8 cellular contexts compared by ENCODE assay signal in genomic region chr12:56725723-56726102, GRCh38. TPM values are rescaled to one million over a fixed set of nuclear protein-coding genes. Genes with fewer than 3 reads are reported as not detected.
DNase-seq lines count a peak whose midpoint lies in the region; ATAC-seq and TF ChIP-seq lines count a peak whose summit lies in the region.

No MANE protein-coding gene starts in this region.

- intact Hi-C loops in naive thymus-derived CD4-positive, alpha-beta T cell (cut with micrococcal nuclease): loop anchor here (1.0 to 10.0 kb wide), 17 partner anchors 27 to 1027 kb away; partner anchors contain the start of genes DDIT3 (in 2 of the 2), NEMP1 (in 2 of the 2), PRIM1 (in 2 of the 2) and PTGES3 (in 2 of the 2)

- no peak for ATAC-seq in naive thymus-derived CD4-positive, alpha-beta T cell
- ATAC-seq in GM21825 (IDR thresholded peaks at IDR 0.05; ENCODE audit: unreplicated experiment) (no peak), HG03571 (IDR thresholded peaks at IDR 0.05; ENCODE audit: unreplicated experiment) (no peak)

- H3K36me3 ChIP-seq in BE2C: peaks cover 46% of the 10 kb centered on the region
- peaks cover 43% of the 10 kb centered on the region for H3K36me3 ChIP-seq in Karpas-422 (ENCODE audit: insufficient read depth, low read length)
- peaks cover 0 to 26% (median 0%) of the 10 kb centered on the region in 3 experiments for H3K36me3 ChIP-seq in naive thymus-derived CD4-positive, alpha-beta T cell (ENCODE audit: control insufficient read depth in 2 of 3, insufficient read depth in 3 of 3, low read length in 3 of 3)

- H3K27me3 Mint-ChIP-seq in naive thymus-derived CD4-positive, alpha-beta T cell: no peaks in the 10 kb centered on the region

- DNase-seq in BE2C: no peak
- DNase-seq in Karpas-422: peak; percentile 55
- no peak for DNase-seq in naive thymus-derived CD4-positive, alpha-beta T cell
- DNase-seq in SKM-1 treated with dmso at 0.1 percent for 144 hours (lab: John Stamatoyannopoulos, UW; ENCODE audit: unreplicated experiment): no peak
- DNase-seq in NCI-H146 treated with DMSO at 0.1 percent for 48 hours (lab: John Stamatoyannopoulos, UW; ENCODE audit: unreplicated experiment): no peak

- H3K4me2 ChIP-seq in Karpas-422 (ENCODE audit: low read depth, low read length, poor library complexity, severe bottlenecking): peak overlapping the region; percentile 77

- H4K20me1 ChIP-seq in Karpas-422 (ENCODE audit: insufficient read depth, low read depth, low read length): peaks cover 39% of the 10 kb centered on the region

- H3K27ac ChIP-seq in Karpas-422 (ENCODE audit: low read length) (peak overlapping the region; percentile 95), cingulate gyrus (ENCODE audit: low read depth, low read length) (peak overlapping the region; percentile 94)
- peak overlapping the region; percentile 87 for H3K27ac ChIP-seq in naive thymus-derived CD4-positive, alpha-beta T cell (ENCODE audit: low read depth, low read length)

- peak overlapping the region; percentile 94 to 100 (median 97) for H3K4me3 Mint-ChIP-seq in naive thymus-derived CD4-positive, alpha-beta T cell

- H3K9ac ChIP-seq in Karpas-422 (ENCODE audit: low read length): peak overlapping the region; percentile 98

- H3K4me3 ChIP-seq in BE2C (ENCODE audit: low read depth, low read length): peak overlapping the region; percentile 100
- H3K4me3 ChIP-seq in Karpas-422 (ENCODE audit: low read length): peak overlapping the region; percentile 93
- H3K4me3 ChIP-seq in naive thymus-derived CD4-positive, alpha-beta T cell (ENCODE audit: low read length): peak overlapping the region; percentile 100

- H3K4me1 ChIP-seq in BE2C (peaks cover 5% of the 10 kb centered on the region), Karpas-422 (ENCODE audit: low read length) (peaks cover 42% of the 10 kb centered on the region)
- peaks cover 35 to 37% of the 10 kb centered on the region in 2 donors for H3K4me1 ChIP-seq in naive thymus-derived CD4-positive, alpha-beta T cell (ENCODE audit: control insufficient read depth in 2 of 2, insufficient read depth in 2 of 2, low read length in 2 of 2)

- H3K9me3 Mint-ChIP-seq in naive thymus-derived CD4-positive, alpha-beta T cell: no peaks in the 10 kb centered on the region

- peaks cover 33 to 47% (median 43%) of the 10 kb centered on the region in 7 donors for H3K4me1 Mint-ChIP-seq in naive thymus-derived CD4-positive, alpha-beta T cell

- H3K27me3 ChIP-seq in BE2C (no peaks in the 10 kb centered on the region), Karpas-422 (ENCODE audit: low read length) (no peaks in the 10 kb centered on the region)
- H3K27me3 ChIP-seq in naive thymus-derived CD4-positive, alpha-beta T cell (ENCODE audit: control insufficient read depth in 2 of 2, insufficient read depth in 2 of 2, low read length in 2 of 2): no peaks in the 10 kb centered on the region

- H3K9me3 ChIP-seq in BE2C (no peaks in the 10 kb centered on the region), Karpas-422 (ENCODE audit: low read length) (no peaks in the 10 kb centered on the region)
- H3K9me3 ChIP-seq in naive thymus-derived CD4-positive, alpha-beta T cell (ENCODE audit: control insufficient read depth in 2 of 3, low read length in 3 of 3): no peaks in the 10 kb centered on the region

- peak overlapping the region; percentile 94 to 100 (median 98) for H3K27ac Mint-ChIP-seq in naive thymus-derived CD4-positive, alpha-beta T cell

- peaks cover 44% of the 10 kb centered on the region for H3K79me2 ChIP-seq in Karpas-422 (ENCODE audit: low read length)

- H3K9me2 ChIP-seq in Karpas-422 (replicated peaks; ENCODE audit: insufficient read depth, low read length): no peaks in the 10 kb centered on the region

- CTCF ChIA-PET in naive thymus-derived CD4-positive, alpha-beta T cell (lab: Charles Lee): interaction anchor here (0.5 to 1.7 kb wide), 5 partner anchors 26 to 124 kb away, joined by 3 to 6 read pairs (median 6); no protein-coding TSS in a partner anchor

- POLR2A ChIA-PET in naive thymus-derived CD4-positive, alpha-beta T cell (lab: Charles Lee): interaction anchor here (0.6 to 4.0 kb wide), 32 partner anchors 9 to 968 kb away, joined by 3 to 104 read pairs (median 4); partner anchors contain the start of genes ATP5F1B, BAZ2A, ORMDL2 and OS9

- H2AFZ ChIP-seq in Karpas-422 (ENCODE audit: low read length): no peak overlapping the region

- peaks cover 4 to 43% (median 11%) of the 10 kb centered on the region in 5 donors for H3K36me3 Mint-ChIP-seq in naive thymus-derived CD4-positive, alpha-beta T cell

- TF ChIP-seq CTCF in BE2C (IDR thresholded peaks at IDR 0.05; ENCODE audit: low read depth, low read length): no peak

RNA-seq across cellular contexts. Expression of gene NACA, which starts 0.6 kb away (rescaled TPM):
- 1,068 TPM for polyA plus RNA-seq in BE2C (2012; ENCODE audit: insufficient read depth, insufficient read length, low read depth)
- 1,908 and 2,309 TPM in 2 replicates for total RNA-seq in Karpas-422 (2014; rRNA removed; shearing (Covaris generic); ENCODE audit: low replicate concordance)
- total RNA-seq in naive thymus-derived CD4-positive, alpha-beta T cell: 1,000 to 10,000 TPM in 4 of 5 experiments, 100 to 1,000 TPM in 1; 834 to 1,486 (median 1,355) TPM
- polyA plus RNA-seq in naive thymus-derived CD4-positive, alpha-beta T cell: 1,000 to 10,000 TPM; 1,440 to 1,626 TPM

RNA-seq across cellular contexts. Expression of gene PRIM1, which starts 26.4 kb away (rescaled TPM):
- polyA plus RNA-seq in BE2C (2012; ENCODE audit: insufficient read depth, insufficient read length, low read depth): 4.0 TPM
- total RNA-seq in Karpas-422 (2014; rRNA removed; shearing (Covaris generic); ENCODE audit: low replicate concordance): 10.3 and 26.3 TPM in 2 replicates
- total RNA-seq in naive thymus-derived CD4-positive, alpha-beta T cell: 10 to 100 TPM; 11.5 to 39.8 (median 26.2) TPM
- polyA plus RNA-seq in naive thymus-derived CD4-positive, alpha-beta T cell: 10 to 100 TPM; 40.0 to 55.1 TPM

RNA-seq across cellular contexts. Expression of gene HSD17B6, which starts 37.4 kb away (rescaled TPM):
- polyA plus RNA-seq in BE2C (2012; ENCODE audit: insufficient read depth, insufficient read length, low read depth): 5.7 TPM
- 6.4 and 28.5 TPM in 2 replicates for total RNA-seq in Karpas-422 (2014; rRNA removed; shearing (Covaris generic); ENCODE audit: low replicate concordance)
- total RNA-seq in naive thymus-derived CD4-positive, alpha-beta T cell: 1 to 10 TPM in 2 of 5 experiments, under 1 TPM in 3; 0.22 to 1.5 (median 0.64) TPM
- polyA plus RNA-seq in naive thymus-derived CD4-positive, alpha-beta T cell: 1 to 10 TPM in 1 of 2 donors, under 1 TPM in 1; 0.99 to 1.3 TPM

RNA-seq across cellular contexts. Expression of gene PTGES3, which starts 37.6 kb away (rescaled TPM):
- polyA plus RNA-seq in BE2C (2012; ENCODE audit: insufficient read depth, insufficient read length, low read depth): 219 TPM
- 49.4 and 126 TPM in 2 replicates for total RNA-seq in Karpas-422 (2014; rRNA removed; shearing (Covaris generic); ENCODE audit: low replicate concordance)
- total RNA-seq in naive thymus-derived CD4-positive, alpha-beta T cell: 100 to 1,000 TPM; 111 to 229 (median 153) TPM
- polyA plus RNA-seq in naive thymus-derived CD4-positive, alpha-beta T cell: 100 to 1,000 TPM; 221 to 289 TPM
